ENCODE assay signal across 18 cellular contexts in genomic region chr3:17491601-17492000, GRCh38.
DNase-seq lines count a peak whose midpoint lies in the region; TF ChIP-seq lines count a peak whose summit lies in the region.
"Had no signal": no experiment of that assay in that cellular context is flagged by ENCODE, and none has a peak within 500 bp of the region (broad histone marks: within the 10 kb centered on the region; RNA-seq: fewer than 3 reads in every experiment).

No MANE protein-coding gene starts in this region.

- CTCF ChIA-PET in OCI-LY7 (lab: Charles Lee; ENCODE audit: unreplicated experiment): no interaction called here

- no peak overlapping the region for H3K4ac ChIP-seq in mesenchymal stem cell (ENCODE audit: low read depth in 1 of 2, low read length in 2 of 2)

- no peak overlapping the region for H2BK120ac ChIP-seq in mesenchymal stem cell (ENCODE audit: low read depth, low read length)

- H3K4me1 ChIP-seq in OCI-LY7 (ENCODE audit: insufficient read depth, low read length, poor library complexity, severe bottlenecking) (no peaks in the 10 kb centered on the region), mesenchymal stem cell (ENCODE audit: control insufficient read depth, insufficient read depth, low read depth, low read length) (peaks cover 3% of the 10 kb centered on the region), tibial artery (peaks cover 0 to 51% (median 7%) of the 10 kb centered on the region in 4 donors)
- H3K4me1 ChIP-seq: psoas muscle, upper lobe of right lung had no signal

- H4K91ac ChIP-seq in mesenchymal stem cell (ENCODE audit: low read length): no peak overlapping the region

- no peaks in the 10 kb centered on the region for H3K9me2 ChIP-seq in OCI-LY7 (ENCODE audit: insufficient read depth, low read length)

- no peak overlapping the region for H2BK12ac ChIP-seq in mesenchymal stem cell (ENCODE audit: low read length in 2 of 2)

- no peaks in the 10 kb centered on the region for H3K79me2 ChIP-seq in OCI-LY7 (ENCODE audit: insufficient read depth, low read depth, low read length)

- H4K8ac ChIP-seq in mesenchymal stem cell (ENCODE audit: low read length): no peak overlapping the region

- POLR2A ChIA-PET in OCI-LY7 (lab: Charles Lee): interaction anchor here (1.0 kb wide), 1 partner anchor 11 kb away, joined by 3 read pairs; no protein-coding TSS in a partner anchor

- 54% methylated on average over 4 of the region's 4 CpGs for WGBS in mesenchymal stem cell

- H3K4me3 ChIP-seq in OCI-LY7 (ENCODE audit: low read depth, low read length, poor library complexity, severe bottlenecking) (no peak overlapping the region), mesenchymal stem cell (ENCODE audit: insufficient read depth in 1 of 2, low read depth in 1 of 2, low read length in 2 of 2) (no peak overlapping the region), tibial artery (no peak overlapping the region)
- H3K4me3 ChIP-seq: psoas muscle, SK-N-MC, upper lobe of right lung had no signal

- no peak for TF ChIP-seq CTCF in OCI-LY7 (conservative IDR thresholded peaks at IDR 0.05; ENCODE audit: low read length)
- no peak for TF ChIP-seq CTCF in tibial artery (IDR thresholded peaks at IDR 0.05)

- H3K14ac ChIP-seq in mesenchymal stem cell (ENCODE audit: low read length in 2 of 2): no peak overlapping the region

- peak; percentile 84 for DNase-seq in EH (ENCODE audit: low read depth)
- no peak for DNase-seq in OCI-LY7 (ENCODE audit: low spot score)
- peak; percentile 48 for DNase-seq in dermis blood vessel endothelial cell
- peak; percentile 19 for DNase-seq in mesenchymal stem cell
- DNase-seq in activated CD4-positive, alpha-beta T cell treated with anti-CD3 and anti-CD28 coated beads, Interleukin-2, amount 50 U/mL, for 1 hour: no peak
- DNase-seq in tibial artery: no peak
- DNase-seq in SHP77 (lab: John Stamatoyannopoulos, UW): no peak
- no peak for DNase-seq in NCI-H1436 (lab: John Stamatoyannopoulos, UW)
- DNase-seq: activated naive CD4-positive, alpha-beta T cell treated with anti-CD3 and anti-CD28 coated beads for 36 hours; AML-193; cerebellar nuclear complex; DMS79; foreskin melanocyte; NCI-H1930; psoas muscle; stimulated activated CD4-positive, alpha-beta T cell treated with anti-CD3 and anti-CD28 coated beads, Interleukin-1b, Interleukin-23, amount 100 ng/mL, for 48 hours; upper lobe of right lung had no signal

- H3K27me3 ChIP-seq in mesenchymal stem cell (ENCODE audit: control insufficient read depth in 1 of 2, insufficient read depth in 1 of 2, low read length in 2 of 2) (no peaks in the 10 kb centered on the region), tibial artery (no peaks in the 10 kb centered on the region)
- H3K27me3 ChIP-seq: upper lobe of right lung had no signal

- no peak overlapping the region for H2AK5ac ChIP-seq in mesenchymal stem cell (ENCODE audit: low read length, severe bottlenecking)

- no peak overlapping the region for H3K18ac ChIP-seq in mesenchymal stem cell (ENCODE audit: low read depth in 1 of 2, low read length in 2 of 2)

- no peak overlapping the region for H3K27ac ChIP-seq in OCI-LY7 (ENCODE audit: low read depth, low read length, poor library complexity, severe bottlenecking)
- no peak overlapping the region for H3K27ac ChIP-seq in mesenchymal stem cell (ENCODE audit: low read length, poor library complexity, severe bottlenecking)
- H3K27ac ChIP-seq in tibial artery: no peak overlapping the region
- H3K27ac ChIP-seq: psoas muscle, SK-N-MC, upper lobe of right lung had no signal

- H2BK15ac ChIP-seq in mesenchymal stem cell (ENCODE audit: low read depth, poor library complexity, severe bottlenecking): no peak overlapping the region

- H3K36me3 ChIP-seq in OCI-LY7 (ENCODE audit: insufficient read depth, low read length) (no peaks in the 10 kb centered on the region; the same call in 1 of the 2 replicates), mesenchymal stem cell (ENCODE audit: control insufficient read depth in 1 of 2, insufficient read depth in 2 of 2, low read depth in 1 of 2, low read length in 2 of 2) (peaks cover 0 to 3% of the 10 kb centered on the region in 2 experiments), tibial artery (no peaks in the 10 kb centered on the region)
- H3K36me3 ChIP-seq: upper lobe of right lung had no signal

- intact Hi-C loops in OCI-LY7 (cut with micrococcal nuclease; ENCODE audit: unreplicated experiment) (no loop called here), tibial artery (cut with DNase I; ENCODE audit: low total_unique reads) (no loop called here)

- H3K4me2 ChIP-seq in OCI-LY7 (ENCODE audit: low read length) (no peak overlapping the region), mesenchymal stem cell (ENCODE audit: low read length, poor library complexity, severe bottlenecking) (no peak overlapping the region)

- H3K79me1 ChIP-seq in mesenchymal stem cell (replicated peaks; ENCODE audit: low read length, poor library complexity, severe bottlenecking): peaks cover 7% of the 10 kb centered on the region

- H3K9ac ChIP-seq in mesenchymal stem cell (ENCODE audit: low read length): no peak overlapping the region

- BruUV-seq in OCI-LY7 (replicated peaks; lab: Mats Ljungman, UMichigan): TSS peak; percentile 17

- H4K20me1 ChIP-seq in OCI-LY7 (ENCODE audit: insufficient read depth, low read length): no peaks in the 10 kb centered on the region

- no peak overlapping the region for H3K23ac ChIP-seq in mesenchymal stem cell (ENCODE audit: low read length in 2 of 2)

- no peak overlapping the region for H2BK5ac ChIP-seq in mesenchymal stem cell (ENCODE audit: low read depth, low read length, poor library complexity, severe bottlenecking)

- H2AFZ ChIP-seq in OCI-LY7 (ENCODE audit: low read length) (no peak overlapping the region), mesenchymal stem cell (ENCODE audit: low read depth, low read length) (no peak overlapping the region)

- H3K9me3 ChIP-seq in OCI-LY7 (ENCODE audit: low read length) (no peaks in the 10 kb centered on the region), mesenchymal stem cell (ENCODE audit: control insufficient read depth, low read length) (peaks cover 16% of the 10 kb centered on the region), tibial artery (peaks cover 0 to 11% (median 4%) of the 10 kb centered on the region in 3 donors)
- H3K9me3 ChIP-seq: upper lobe of right lung had no signal

Comparison
In these comparisons a context has a peak if more than half of its experiments do, and no peak if none do; other contexts are left out.
1. DNase-seq: peak in EH (single experiment), dermis blood vessel endothelial cell (single experiment) and mesenchymal stem cell (single experiment); none in OCI-LY7 (single experiment), activated CD4-positive, alpha-beta T cell treated with anti-CD3 and anti-CD28 coated beads, Interleukin-2, amount 50 U/mL, for 1 hour (single experiment), tibial artery (0 of 2), SHP77 (0 of 2) and NCI-H1436 (single experiment).